In genomic region chr10:110774069-110775021, GRCh38 we compare ENCODE assay signal across 8 cellular contexts.
DNase-seq lines count a peak whose midpoint lies in the region; ATAC-seq and TF ChIP-seq lines count a peak whose summit lies in the region.

No MANE protein-coding gene starts in this region.

- H3K4me3 Mint-ChIP-seq in T-cell = no peak overlapping the region
- no peak overlapping the region for H3K4me3 Mint-ChIP-seq in mesothelial cell of epicardium

- no peak overlapping the region for H3K9ac ChIP-seq in fibroblast of lung (ENCODE audit: insufficient read depth, low read length)

- peaks cover 7% of the 10 kb centered on the region for H3K27me3 ChIP-seq in fibroblast of lung (ENCODE audit: control insufficient read depth, insufficient read depth, low read length)

- DNase-seq in T-cell (no peak), fibroblast of lung (ENCODE audit: low read depth in 2 of 2) (peak; percentile 38 to 87), globus pallidus (ENCODE audit: low spot score) (no peak), mesothelial cell of epicardium (ENCODE audit: low spot score in 2 of 2, unreplicated experiment in 2 of 2) (no peak)
- peak; percentile 17 to 47 (median 36) for DNase-seq in stimulated activated CD4-positive, alpha-beta T cell treated with anti-CD3 and anti-CD28 coated beads, TNF-alpha, amount 100 ng/mL, for 48 hours (ENCODE audit: low read depth in 3 of 3)

- H3K9me3 Mint-ChIP-seq in T-cell = no peaks in the 10 kb centered on the region
- H3K9me3 Mint-ChIP-seq in mesothelial cell of epicardium = no peaks in the 10 kb centered on the region

- no peaks in the 10 kb centered on the region for H3K36me3 Mint-ChIP-seq in T-cell
- H3K36me3 Mint-ChIP-seq in mesothelial cell of epicardium = peaks cover 3% of the 10 kb centered on the region

- no peak overlapping the region for H2AFZ ChIP-seq in fibroblast of lung (ENCODE audit: low read length)

- no peaks in the 10 kb centered on the region for H3K36me3 ChIP-seq in fibroblast of lung (ENCODE audit: control insufficient read depth, insufficient read depth, low read length)

- H3K4me1 Mint-ChIP-seq in T-cell = peaks cover 1 to 28% (median 22%) of the 10 kb centered on the region in 3 donors
- peaks cover 3% of the 10 kb centered on the region for H3K4me1 Mint-ChIP-seq in mesothelial cell of epicardium

- no peaks in the 10 kb centered on the region for H3K79me2 ChIP-seq in fibroblast of lung (ENCODE audit: control insufficient read depth, insufficient read depth, low read length)

- ATAC-seq in GM19023 (IDR thresholded peaks at IDR 0.05; ENCODE audit: unreplicated experiment) = peak; percentile 94
- peak; percentile 97 for ATAC-seq in HG03097 (IDR thresholded peaks at IDR 0.05; ENCODE audit: low FRiP score, unreplicated experiment)
- ATAC-seq in T-cell (replicated peaks in 1 of 4) = peak; percentile 64 to 93 (median 82)

- H3K4me2 ChIP-seq in fibroblast of lung (ENCODE audit: extremely low read depth, insufficient read depth, low read length) = no peak overlapping the region

- H3K27ac ChIP-seq in 22Rv1 (peak overlapping the region; percentile 15; the same call in 1 of the 2 replicates), fibroblast of lung (ENCODE audit: insufficient read depth, low read length) (no peak overlapping the region)

- TF ChIP-seq CTCF in 22Rv1 (IDR thresholded peaks at IDR 0.05) (no peak), fibroblast of lung (conservative IDR thresholded peaks at IDR 0.05 in 1 of 2, IDR thresholded peaks at IDR 0.05 in 1 of 2; ENCODE audit: low read depth in 1 of 2, low read length in 2 of 2) (no peak), mesothelial cell of epicardium (IDR thresholded peaks at IDR 0.05; ENCODE audit: unreplicated experiment) (no peak)

- POLR2A ChIA-PET in T-cell (lab: Charles Lee) = interaction anchor here in 1 of 2 donors (0.6 to 0.8 kb wide), 2 partner anchors 12 to 128 kb away, joined by 3 to 4 read pairs; no protein-coding TSS in a partner anchor

- H3K4me3 ChIP-seq in fibroblast of lung (replicated peaks in 1 of 4; ENCODE audit: control extremely low read depth in 1 of 4, insufficient read depth in 1 of 4, low read depth in 3 of 4, low read length in 4 of 4) = no peak overlapping the region

- no peaks in the 10 kb centered on the region for H3K4me1 ChIP-seq in fibroblast of lung (ENCODE audit: control insufficient read depth, extremely low read depth, insufficient read depth, low read length)

- CTCF ChIA-PET in T-cell (lab: Charles Lee) = interaction anchor here in 1 of 2 donors (0.6 kb wide), 1 partner anchor 21 kb away, joined by 3 read pairs; no protein-coding TSS in a partner anchor

- H3K27me3 Mint-ChIP-seq in T-cell = no peaks in the 10 kb centered on the region
- H3K27me3 Mint-ChIP-seq in mesothelial cell of epicardium (ENCODE audit: low read depth) = no peaks in the 10 kb centered on the region

- no peaks in the 10 kb centered on the region for H3K9me3 ChIP-seq in fibroblast of lung (ENCODE audit: control insufficient read depth, insufficient read depth, low read depth, low read length)

- H3K27ac Mint-ChIP-seq in T-cell = peak overlapping the region; percentile 80 to 85
- H3K27ac Mint-ChIP-seq in mesothelial cell of epicardium = no peak overlapping the region

- no peaks in the 10 kb centered on the region for H4K20me1 ChIP-seq in fibroblast of lung (ENCODE audit: control insufficient read depth, extremely low read depth, insufficient read depth, low read length)

Comparison
In these comparisons a context has a peak if more than half of its experiments do, and no peak if none do; other contexts are left out.
1. DNase-seq: peak in fibroblast of lung (2 of 2) and stimulated activated CD4-positive, alpha-beta T cell treated with anti-CD3 and anti-CD28 coated beads, TNF-alpha, amount 100 ng/mL, for 48 hours (3 of 3); none in T-cell (0 of 34), globus pallidus (single experiment) and mesothelial cell of epicardium (0 of 2).
2. Peak in every context shown above with its lines, with median percentiles within 50 percentile points of each other: ATAC-seq.